Comparison of ENCODE assay signal across 19 cellular contexts in the genomic region with DNA sequence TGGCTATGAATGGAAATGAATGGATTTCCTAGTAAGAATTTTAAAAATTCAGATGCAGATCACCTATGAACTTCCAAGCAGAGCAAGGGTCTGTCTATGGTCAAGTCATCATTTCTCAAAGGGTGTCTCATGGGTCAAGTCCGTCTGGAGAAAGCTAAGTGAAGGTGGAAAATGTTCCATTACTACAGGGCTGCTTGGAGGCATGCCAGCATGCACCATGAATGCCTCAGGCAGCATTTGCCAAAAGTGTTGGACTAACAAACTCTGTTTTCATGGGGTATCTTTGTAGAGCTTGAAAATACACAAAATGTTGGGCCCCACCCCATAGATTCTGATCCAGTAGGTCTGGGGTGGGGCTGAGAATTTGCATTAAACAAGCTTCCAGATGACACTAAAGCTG.
"Had no signal": no experiment of that assay in that cellular context is flagged by ENCODE, and none has a peak within 500 bp of the region (broad histone marks: within the 10 kb centered on the region; RNA-seq: fewer than 3 reads in every experiment).

No MANE protein-coding gene starts in this region.

- DNase-seq: activated CD4-positive, alpha-beta T cell treated with anti-CD3 and anti-CD28 coated beads for 4 hours; activated CD4-positive, alpha-beta T cell treated with anti-CD3 and anti-CD28 coated beads, Interleukin-2, amount 50 U/mL, for 48 hours; activated naive CD4-positive, alpha-beta T cell treated with Interleukin-2 at 50 U/mL for 16 hours; activated naive CD8-positive, alpha-beta T cell treated with anti-CD3 and anti-CD28 coated beads for 36 hours; activated T-cell treated with anti-CD3 and anti-CD28 coated beads, Interleukin-2, amount 50 U/mL, for 48 hours; cerebellar nuclear complex; cortex of kidney; lower lobe of right lung; mesendoderm; naive thymus-derived CD4-positive, alpha-beta T cell; occipital lobe; stimulated activated CD4-positive, alpha-beta T cell treated with anti-CD3 and anti-CD28 coated beads, Interleukin-4, amount 100 ng/mL, for 4 hours; stimulated activated naive CD8-positive, alpha-beta T cell treated with anti-CD3 and anti-CD28 coated beads, Interleukin-15, Interleukin-2, amounts not matched to agents 100 U/mL and 50 U/mL, for 24 hours; T-helper 1 cell; transverse colon; uterus had no signal

- H3K4me3 ChIP-seq: breast epithelium, gastroesophageal sphincter, lower lobe of right lung, transverse colon, uterus had no signal

- H3K9me3 ChIP-seq: breast epithelium, gastroesophageal sphincter, lower lobe of right lung, transverse colon, uterus had no signal

- H3K36me3 ChIP-seq: breast epithelium, gastroesophageal sphincter, lower lobe of right lung, transverse colon, uterus had no signal

- H3K27ac ChIP-seq: breast epithelium, epithelial cell of prostate, gastroesophageal sphincter, lower lobe of right lung, transverse colon, uterus had no signal

- H3K4me1 ChIP-seq: breast epithelium, gastroesophageal sphincter, lower lobe of right lung, uterus had no signal

- H3K27me3 ChIP-seq: breast epithelium, transverse colon, uterus had no signal
